In the genomic region with DNA sequence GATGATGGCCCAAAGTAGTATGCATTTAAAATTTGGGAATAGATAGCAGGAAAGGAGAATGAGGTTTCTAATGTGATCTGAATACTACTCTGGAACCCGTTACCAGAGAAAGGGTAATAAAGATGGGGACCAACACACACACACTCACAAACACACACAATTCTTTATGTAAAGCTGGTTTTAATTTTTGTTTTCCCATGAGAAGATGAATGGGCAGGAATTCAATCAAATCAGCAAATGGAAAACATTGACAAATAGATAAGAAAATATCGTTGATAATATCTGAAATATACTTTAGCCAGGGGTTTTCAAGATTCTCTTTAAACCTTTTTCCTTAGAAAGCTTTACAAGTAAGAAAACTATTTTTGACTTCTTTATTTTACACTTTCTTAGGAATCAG, we compare ENCODE assay signal across 5 cellular contexts.
"Had no signal": no experiment of that assay in that cellular context is flagged by ENCODE, and none has a peak within 500 bp of the region (broad histone marks: within the 10 kb centered on the region; RNA-seq: fewer than 3 reads in every experiment).

No MANE protein-coding gene starts in this region.

- H3K4me3 ChIP-seq: GM23338, K562 had no signal

- ATAC-seq: GM23338 had no signal

- H3K9me3 Mint-ChIP-seq: GM23338, H9 had no signal

- DNase-seq: H9, HCEC 1CT, IMR-90 had no signal

- H3K4me3 Mint-ChIP-seq: GM23338, H9 had no signal

- H2AFZ ChIP-seq: GM23338 had no signal

- H3K4me2 ChIP-seq: GM23338 had no signal

- H3K27ac Mint-ChIP-seq: GM23338 had no signal
